7 cellular contexts compared by ENCODE assay signal in genomic region chr10:72353963-72354355, GRCh38. TPM values are rescaled to one million over a fixed set of nuclear protein-coding genes. Genes with fewer than 3 reads are reported as not detected.
A peak's percentile ranks its signal among the peaks of the same experiment; 100 is the strongest.
DNase-seq lines count a peak whose midpoint lies in the region; ATAC-seq, FAIRE-seq and TF ChIP-seq lines count a peak whose summit lies in the region.

No MANE protein-coding gene starts in this region.

- TF ChIP-seq POLR2A in GM12878 (IDR thresholded peaks at IDR 0.05; ENCODE audit: low read depth, low read length) (no peak), suprapubic skin (IDR thresholded peaks at IDR 0.05) (no peak)

- DNase-seq in HK-2 (ENCODE audit: unreplicated experiment) (peak; percentile 55), GM12878 (ENCODE audit: low read depth, low spot score) (no peak), kidney epithelial cell (ENCODE audit: low read depth) (no peak), suprapubic skin (ENCODE audit: low spot score in 2 of 2) (peak in 1 of 2 donors; percentile 77), GM13976 (ENCODE audit: low spot score) (no peak)
- DNase-seq in stimulated activated CD4-positive, alpha-beta T cell treated with anti-CD3 and anti-CD28 coated beads, Interleukin-4, amount 100 ng/mL, for 24 hours = no peak

- POLR2A ChIA-PET in GM12878 (lab: Charles Lee) = interaction anchor here (1.1 kb wide), 1 partner anchor 139 kb away, joined by 3 read pairs; no protein-coding TSS in a partner anchor

- no peaks in the 10 kb centered on the region for H4K20me1 ChIP-seq in GM12878 (ENCODE audit: control insufficient read depth, insufficient read depth)

- no peaks in the 10 kb centered on the region for H3K27me3 ChIP-seq in GM12878 (replicated peaks in 1 of 2; ENCODE audit: control insufficient read depth in 2 of 2, insufficient read depth in 2 of 2, low read length in 1 of 2)
- H3K27me3 ChIP-seq in kidney epithelial cell (ENCODE audit: control insufficient read depth, insufficient read depth, low read length) = no peaks in the 10 kb centered on the region
- no peaks in the 10 kb centered on the region for H3K27me3 ChIP-seq in suprapubic skin

- TF ChIP-seq CTCF in GM12878 (IDR thresholded peaks at IDR 0.05 in 2 of 3, conservative IDR thresholded peaks at IDR 0.05 in 1 of 3; ENCODE audit: control insufficient read depth in 2 of 3, extremely low read depth in 1 of 3, insufficient read depth in 1 of 3, low read depth in 3 of 3, low read length in 3 of 3) = no peak
- no peak for TF ChIP-seq CTCF in kidney epithelial cell (IDR thresholded peaks at IDR 0.05; ENCODE audit: insufficient read depth, low read length, poor library complexity, severe bottlenecking)
- no peak for TF ChIP-seq CTCF in suprapubic skin (IDR thresholded peaks at IDR 0.05)
- no peak for TF ChIP-seq CTCF in GM13976 (IDR thresholded peaks at IDR 0.05; ENCODE audit: borderline replicate concordance, control extremely low read depth, extremely low read depth, insufficient read depth, missing control alignments)

- ATAC-seq in GM19395 (IDR thresholded peaks at IDR 0.05; ENCODE audit: unreplicated experiment) = peak; percentile 9
- peak; percentile 18 for ATAC-seq in GM12878

- peak overlapping the region; percentile 81 for H3K9ac ChIP-seq in GM12878 (ENCODE audit: control insufficient read depth, insufficient read depth, low read length)

- H3K4me3 ChIP-seq in GM12878 (peak overlapping the region; percentile 98), kidney epithelial cell (ENCODE audit: low read depth, low read length) (peak overlapping the region; percentile 75), suprapubic skin (peak overlapping the region; percentile 82)

- peaks cover 7% of the 10 kb centered on the region for H3K4me1 ChIP-seq in GM12878 (ENCODE audit: control insufficient read depth, insufficient read depth, low read length)
- peaks cover 51% of the 10 kb centered on the region for H3K4me1 ChIP-seq in suprapubic skin

- peaks cover 26% of the 10 kb centered on the region for H3K79me2 ChIP-seq in GM12878 (ENCODE audit: control insufficient read depth, insufficient read depth, low read length)

- H3K36me3 ChIP-seq in GM12878 (ENCODE audit: control insufficient read depth in 2 of 2, insufficient read depth in 2 of 2, low read length in 1 of 2) (peaks cover 6% of the 10 kb centered on the region in 2 experiments; a peak in 2 of 4 replicates), kidney epithelial cell (ENCODE audit: control insufficient read depth, insufficient read depth, low read length) (no peaks in the 10 kb centered on the region), suprapubic skin (no peaks in the 10 kb centered on the region)

- H3K27ac ChIP-seq in GM12878 (ENCODE audit: control insufficient read depth, insufficient read depth) = peak overlapping the region; percentile 87
- H3K27ac ChIP-seq in suprapubic skin = peak overlapping the region; percentile 98

- peak overlapping the region; percentile 72 for H3K4me2 ChIP-seq in GM12878 (ENCODE audit: control insufficient read depth, insufficient read depth)

- intact Hi-C loops in GM12878 (cut with micrococcal nuclease; ENCODE audit: unreplicated experiment) = no loop called here

- BruUV-seq in GM12878 (replicated peaks; lab: Mats Ljungman, UMichigan) = TSS peak; percentile 60

- no peak for TF ChIP-seq RAD21 in GM12878 (IDR thresholded peaks at IDR 0.05; ENCODE audit: insufficient read depth, low read depth, low read length)

- FAIRE-seq in GM12878 (lab: Jason Lieb, UNC) = no peak

- WGBS in GM12878 (ENCODE audit: insufficient coverage, insufficient replicate concordance, low lambda C conversion rate, missing lambda C conversion rate) = under 1% methylated on average over 23 of the region's 23 CpGs
- WGBS in suprapubic skin = 0% methylated on average over 14 of the region's 23 CpGs

- H3K9me3 ChIP-seq in GM12878 (replicated peaks; ENCODE audit: control insufficient read depth, insufficient read depth, low read length) = no peaks in the 10 kb centered on the region
- H3K9me3 ChIP-seq in suprapubic skin = no peaks in the 10 kb centered on the region

- SMC1A ChIA-PET in GM12878 (lab: Charles Lee; ENCODE audit: uncharacterized antibody, unreplicated experiment) = no interaction called here

- in situ Hi-C loops in GM12878 (cut with MboI) (no loop called here), GM13976 (cut with MboI; ENCODE audit: low sequenced_read_pairs, unreplicated experiment) (loop anchor here (25.0 kb wide), 2 partner anchors 708 to 808 kb away; partner anchors contain the start of genes ECD and FAM149B1)

- no peak for TF ChIP-seq EP300 in GM12878 (IDR thresholded peaks at IDR 0.05; ENCODE audit: borderline replicate concordance in 1 of 2, control insufficient read depth in 1 of 2, low read depth in 2 of 2, low read length in 2 of 2)
- TF ChIP-seq EP300 in suprapubic skin (IDR thresholded peaks at IDR 0.05) = no peak

- CTCF ChIA-PET in GM12878 (lab: Yijun Ruan, JAX) = interaction anchor here (1.7 kb wide), 1 partner anchor 16 kb away, joined by 4 read pairs; no protein-coding TSS in a partner anchor

- RAD21 ChIA-PET in GM12878 (lab: Charles Lee; ENCODE audit: unreplicated experiment) = no interaction called here

- H2AFZ ChIP-seq in GM12878 (ENCODE audit: control insufficient read depth, low read depth, low read length) = peak overlapping the region; percentile 25; the same call in 1 of the 2 replicates

TF ChIP-seq in GM12878, 131 proteins besides CTCF, POLR2A, EP300 and RAD21:
- TF ChIP-seq MYC (IDR thresholded peaks at IDR 0.05; ENCODE audit: insufficient read depth, insufficient read length, insufficient replicate concordance, low read length, severe bottlenecking) (no peak), NR2F1 (conservative IDR thresholded peaks at IDR 0.05) (0 out of 2 replicates have a peak, but pooled peaks have one; percentile 22), SIN3A (IDR thresholded peaks at IDR 0.05; ENCODE audit: low read depth, low read length) (no peak), STAT3 (IDR thresholded peaks at IDR 0.05; ENCODE audit: low read depth, low read length) (no peak), ATF7 (IDR thresholded peaks at IDR 0.05; ENCODE audit: low read depth) (no peak), BHLHE40 (IDR thresholded peaks at IDR 0.05; ENCODE audit: borderline replicate concordance in 1 of 2, low read depth in 2 of 2, low read length in 1 of 2) (no peak), BACH1 (IDR thresholded peaks at IDR 0.05; ENCODE audit: borderline replicate concordance) (0 out of 2 replicates have a peak, but pooled peaks have one; percentile 23), SMAD1 (IDR thresholded peaks at IDR 0.05; ENCODE audit: low read depth, partially characterized antibody) (no peak), MXI1 (IDR thresholded peaks at IDR 0.05; ENCODE audit: low read depth, low read length) (peak; percentile 52; the same call in 1 of the 2 replicates), E2F4 (IDR thresholded peaks at IDR 0.05; ENCODE audit: low read depth, low read length) (no peak), LARP7 (IDR thresholded peaks at IDR 0.05) (peak; percentile 38; the same call in 1 of the 2 replicates)
- TF ChIP-seq, protein P1, sequence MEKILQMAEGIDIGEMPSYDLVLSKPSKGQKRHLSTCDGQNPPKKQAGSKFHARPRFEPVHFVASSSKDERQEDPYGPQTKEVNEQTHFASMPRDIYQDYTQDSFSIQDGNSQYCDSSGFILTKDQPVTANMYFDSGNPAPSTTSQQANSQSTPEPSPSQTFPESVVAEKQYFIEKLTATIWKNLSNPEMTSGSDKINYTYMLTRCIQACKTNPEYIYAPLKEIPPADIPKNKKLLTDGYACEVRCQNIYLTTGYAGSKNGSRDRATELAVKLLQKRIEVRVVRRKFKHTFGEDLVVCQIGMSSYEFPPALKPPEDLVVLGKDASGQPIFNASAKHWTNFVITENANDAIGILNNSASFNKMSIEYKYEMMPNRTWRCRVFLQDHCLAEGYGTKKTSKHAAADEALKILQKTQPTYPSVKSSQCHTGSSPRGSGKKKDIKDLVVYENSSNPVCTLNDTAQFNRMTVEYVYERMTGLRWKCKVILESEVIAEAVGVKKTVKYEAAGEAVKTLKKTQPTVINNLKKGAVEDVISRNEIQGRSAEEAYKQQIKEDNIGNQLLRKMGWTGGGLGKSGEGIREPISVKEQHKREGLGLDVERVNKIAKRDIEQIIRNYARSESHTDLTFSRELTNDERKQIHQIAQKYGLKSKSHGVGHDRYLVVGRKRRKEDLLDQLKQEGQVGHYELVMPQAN (conservative IDR thresholded peaks at IDR 0.05) = peak; percentile 68

RNA-seq across cellular contexts. Expression of gene DNAJB12, which starts 0.8 kb away (rescaled TPM):
- total RNA-seq in GM12878 (2013; cell fraction: nucleolus; rRNA removed) = 25.8 and 26.5 TPM in 2 replicates
- total RNA-seq in GM12878 (2014; rRNA removed) (27.0 and 29.9 TPM in 2 replicates), GM12878 (2014; rRNA removed; fragmentation: Illumina TruSeq; extraction: Trizol) (16.0 and 18.0 TPM in 2 replicates), GM12878 (2021) (26.9 and 27.7 TPM in 2 replicates), kidney epithelial cell (34.4 and 37.9 TPM in 2 replicates), suprapubic skin (10 to 100 TPM; 44.0 to 61.8 (median 46.7) TPM)
- polyA plus RNA-seq in GM12878 (2011; ENCODE audit: low read depth) = 8.5 TPM
- polyA plus RNA-seq in GM12878 (2011; rRNA removed) (4.5 and 10.7 TPM in 2 replicates), GM12878 (2014; fragmentation: Illumina TruSeq; extraction: Trizol) (11.1 and 19.3 TPM in 2 replicates), GM12878 (2014; fragmentation: Nextera tagmentation; extraction: Ambion mirVana) (1 to 10 TPM; 4.6 to 7.6 TPM), GM12878 (2014; rRNA removed) (18.4 and 22.7 TPM in 2 replicates), GM12878 (2016; fragmentation: Nextera tagmentation; extraction: Ambion mirVana) (10 to 100 TPM; 28.7 to 31.6 TPM)
- polyA plus RNA-seq in GM12878 (2011; cell fraction: cytosol; rRNA removed) = 13.3 and 15.1 TPM in 2 replicates
- 27.0 and 29.8 TPM in 2 replicates for polyA plus RNA-seq in GM12878 (2011; cell fraction: nucleus; rRNA removed)
- 13.1 and 16.0 TPM in 2 replicates for polyA plus RNA-seq in GM12878 (2012)
- 7.8 and 11.3 TPM in 2 replicates for polyA minus RNA-seq in GM12878 (2011; rRNA and poly(A)+ RNA removed)
- polyA minus RNA-seq in GM12878 (2011; cell fraction: cytosol; rRNA and poly(A)+ RNA removed) = 6.5 and 9.6 TPM in 2 replicates
- 9.7 and 19.6 TPM in 2 replicates for polyA minus RNA-seq in GM12878 (2011; cell fraction: nucleus; rRNA and poly(A)+ RNA removed)
